ENCODE assay signal across 8 cellular contexts in genomic region chr12:10612954-10613333, GRCh38. TPM values are rescaled to one million over a fixed set of nuclear protein-coding genes. Genes with fewer than 3 reads are reported as not detected.
DNase-seq lines count a peak whose midpoint lies in the region; ATAC-seq and FAIRE-seq lines count a peak whose summit lies in the region.

No MANE protein-coding gene starts in this region.

- peaks cover 35% of the 10 kb centered on the region for H3K4me1 Mint-ChIP-seq in activated naive CD4-positive, alpha-beta T cell treated with anti-CD3 and anti-CD28 coated beads, Interleukin-2, amount 10 ng/mL, durations not matched to agents 7 days and 5 days
- peaks cover 39% of the 10 kb centered on the region for H3K4me1 Mint-ChIP-seq in activated CD8-positive, alpha-beta T cell treated with anti-CD3 and anti-CD28 coated beads, Interleukin-2, amount 10 ng/mL, durations not matched to agents 7 days and 5 days (ENCODE audit: low read depth)

- CTCF ChIA-PET in activated naive CD4-positive, alpha-beta T cell treated with anti-CD3 and anti-CD28 coated beads, Interleukin-2, amount 10 ng/mL, durations not matched to agents 7 days and 5 days (lab: Charles Lee): no interaction called here
- CTCF ChIA-PET in activated CD8-positive, alpha-beta T cell treated with anti-CD3 and anti-CD28 coated beads, Interleukin-2, amount 10 ng/mL, durations not matched to agents 7 days and 5 days (lab: Charles Lee): interaction anchor here (3.2 kb wide), 1 partner anchor 137 kb away, joined by 15 read pairs; no protein-coding TSS in a partner anchor

- H3K27me3 ChIP-seq in small intestine (ENCODE audit: control insufficient read depth in 2 of 2, insufficient read depth in 2 of 2, low read length in 2 of 2): no peaks in the 10 kb centered on the region

- H3K4me3 ChIP-seq in iPS-11a (ENCODE audit: low read depth, low read length) (peak overlapping the region; percentile 97), small intestine (ENCODE audit: low read depth in 1 of 2, low read length in 2 of 2) (peak overlapping the region; percentile 55 to 65)

- POLR2A ChIA-PET in activated CD8-positive, alpha-beta T cell treated with anti-CD3 and anti-CD28 coated beads, Interleukin-2, amount 10 ng/mL, durations not matched to agents 7 days and 5 days (lab: Charles Lee): interaction anchor here (0.5 to 2.2 kb wide), 13 partner anchors 10 to 748 kb away, joined by 3 to 10 read pairs (median 6); partner anchors contain the start of genes SMIM10L1 and YBX3

- peak overlapping the region; percentile 99 for H3K27ac Mint-ChIP-seq in activated naive CD4-positive, alpha-beta T cell treated with anti-CD3 and anti-CD28 coated beads, Interleukin-2, amount 10 ng/mL, durations not matched to agents 7 days and 5 days
- peak overlapping the region; percentile 100 for H3K27ac Mint-ChIP-seq in activated CD8-positive, alpha-beta T cell treated with anti-CD3 and anti-CD28 coated beads, Interleukin-2, amount 10 ng/mL, durations not matched to agents 7 days and 5 days

- peak overlapping the region; percentile 99 for H3K4me3 Mint-ChIP-seq in activated naive CD4-positive, alpha-beta T cell treated with anti-CD3 and anti-CD28 coated beads, Interleukin-2, amount 10 ng/mL, durations not matched to agents 7 days and 5 days
- H3K4me3 Mint-ChIP-seq in activated CD8-positive, alpha-beta T cell treated with anti-CD3 and anti-CD28 coated beads, Interleukin-2, amount 10 ng/mL, durations not matched to agents 7 days and 5 days: peak overlapping the region; percentile 99

- ATAC-seq in HG03378 (IDR thresholded peaks at IDR 0.05; ENCODE audit: unreplicated experiment): peak; percentile 8
- peak; percentile 27 for ATAC-seq in activated CD8-positive, alpha-beta T cell treated with anti-CD3 and anti-CD28 coated beads, Interleukin-2, amount 10 ng/mL, durations not matched to agents 7 days and 5 days

- H3K36me3 ChIP-seq in small intestine (ENCODE audit: control insufficient read depth in 2 of 2, insufficient read depth in 2 of 2, low read length in 2 of 2): no peaks in the 10 kb centered on the region

- no peaks in the 10 kb centered on the region for H3K9me3 Mint-ChIP-seq in activated naive CD4-positive, alpha-beta T cell treated with anti-CD3 and anti-CD28 coated beads, Interleukin-2, amount 10 ng/mL, durations not matched to agents 7 days and 5 days
- H3K9me3 Mint-ChIP-seq in activated CD8-positive, alpha-beta T cell treated with anti-CD3 and anti-CD28 coated beads, Interleukin-2, amount 10 ng/mL, durations not matched to agents 7 days and 5 days (ENCODE audit: insufficient read depth): no peaks in the 10 kb centered on the region

- no peaks in the 10 kb centered on the region for H3K9me3 ChIP-seq in small intestine (ENCODE audit: control insufficient read depth, low read depth)

- H3K36me3 Mint-ChIP-seq in activated naive CD4-positive, alpha-beta T cell treated with anti-CD3 and anti-CD28 coated beads, Interleukin-2, amount 10 ng/mL, durations not matched to agents 7 days and 5 days: peaks cover 33% of the 10 kb centered on the region
- H3K36me3 Mint-ChIP-seq in activated CD8-positive, alpha-beta T cell treated with anti-CD3 and anti-CD28 coated beads, Interleukin-2, amount 10 ng/mL, durations not matched to agents 7 days and 5 days (ENCODE audit: low read depth): peaks cover 45% of the 10 kb centered on the region

- H3K27me3 Mint-ChIP-seq in activated naive CD4-positive, alpha-beta T cell treated with anti-CD3 and anti-CD28 coated beads, Interleukin-2, amount 10 ng/mL, durations not matched to agents 7 days and 5 days: peaks cover 12% of the 10 kb centered on the region
- no peaks in the 10 kb centered on the region for H3K27me3 Mint-ChIP-seq in activated CD8-positive, alpha-beta T cell treated with anti-CD3 and anti-CD28 coated beads, Interleukin-2, amount 10 ng/mL, durations not matched to agents 7 days and 5 days (ENCODE audit: low read depth)

- no peak for DNase-seq in activated naive CD4-positive, alpha-beta T cell treated with anti-CD3 and anti-CD28 coated beads, Interleukin-2, amount 10 ng/mL, durations not matched to agents 7 days and 5 days
- no peak for DNase-seq in activated naive CD4-positive, alpha-beta T cell (lab: John Stamatoyannopoulos, UW)
- DNase-seq in activated CD8-positive, alpha-beta T cell treated with anti-CD3 and anti-CD28 coated beads, Interleukin-2, amount 10 ng/mL, durations not matched to agents 7 days and 5 days: peak; percentile 28
- DNase-seq in small intestine (no peak), NCI-H446 treated with DMSO at 0.1 percent for 48 hours (lab: John Stamatoyannopoulos, UW) (no peak), COLO829 (ENCODE audit: low spot score) (no peak)

- WGBS in small intestine, 3 donors: 0% methylated on average over 6 of the region's 6 CpGs

- FAIRE-seq in small intestine (lab: Jason Lieb, UNC): no peak

- H3K27ac ChIP-seq in small intestine (ENCODE audit: low read depth in 1 of 2, low read length in 1 of 2): peak overlapping the region; percentile 64 to 91

- peaks cover 2 to 4% of the 10 kb centered on the region in 2 donors for H3K4me1 ChIP-seq in small intestine (ENCODE audit: control insufficient read depth in 2 of 2, insufficient read depth in 1 of 2, low read depth in 1 of 2, low read length in 1 of 2)

RNA-seq across cellular contexts. Expression of gene MAGOHB, which starts 0.5 kb away (rescaled TPM):
- 10 to 100 TPM; 73.9 to 76.9 TPM for total RNA-seq in activated CD8-positive, alpha-beta T cell treated with anti-CD3 and anti-CD28 coated beads, Interleukin-2, amount 10 ng/mL, durations not matched to agents 7 days and 5 days
- 10 to 100 TPM in 2 of 3 donors, 1 to 10 TPM in 1; 4.9 to 27.7 (median 17.4) TPM for polyA plus RNA-seq in small intestine
